ENCODE assay signal across 1 cellular context in genomic region chr1:65277605-65278343, GRCh38.
TF ChIP-seq lines count a peak whose summit lies in the region.

No MANE protein-coding gene starts in this region.

TF ChIP-seq in K562, 482 proteins besides CTCF, POLR2A, EP300 and RAD21 (continued from another document and continues in another):
- TF ChIP-seq ZBTB9 (CRISPR knock-in tag; IDR thresholded peaks at IDR 0.05) (no peak), HIVEP1 (CRISPR knock-in tag; IDR thresholded peaks at IDR 0.05) (no peak), ZNF408 (CRISPR knock-in tag; IDR thresholded peaks at IDR 0.05; ENCODE audit: low read depth) (no peak), NKRF (IDR thresholded peaks at IDR 0.05; ENCODE audit: borderline replicate concordance) (0 out of 2 replicates have a peak, but pooled peaks have one; percentile 27), TCFL5 (CRISPR knock-in tag; conservative IDR thresholded peaks at IDR 0.05) (no peak), ESRRB (CRISPR knock-in tag; IDR thresholded peaks at IDR 0.05; ENCODE audit: borderline replicate concordance) (no peak), FOS (IDR thresholded peaks at IDR 0.05; ENCODE audit: extremely low read depth, insufficient read length) (no peak), PURB (CRISPR knock-in tag; IDR thresholded peaks at IDR 0.05; ENCODE audit: low read depth) (no peak), NR4A1 (CRISPR knock-in tag; IDR thresholded peaks at IDR 0.05) (no peak), NR4A1 (tag; IDR thresholded peaks at IDR 0.05) (0 out of 2 replicates have a peak, but pooled peaks have one; percentile 52), CBX3 (IDR thresholded peaks at IDR 0.05; ENCODE audit: borderline replicate concordance in 1 of 2, low read length in 2 of 2) (peak in 1 of 2 experiments; percentile 53; a peak in 1 of 3 replicates), EP400 (IDR thresholded peaks at IDR 0.05) (peak; percentile 43; the same call in 1 of the 2 replicates), ZNF589 (CRISPR knock-in tag; IDR thresholded peaks at IDR 0.05; ENCODE audit: low read depth) (no peak), RCOR1 (IDR thresholded peaks at IDR 0.05; ENCODE audit: borderline replicate concordance in 1 of 2, low read depth in 2 of 2, low read length in 2 of 2) (peak in 1 of 2 experiments; percentile 83; a peak in 3 of 4 replicates), SIRT6 (IDR thresholded peaks at IDR 0.05; ENCODE audit: low read depth, low read length) (no peak), SNRNP70 (optimal IDR thresholded peaks at IDR 0.05; ENCODE audit: low read depth, low read length) (no peak), RREB1 (CRISPR knock-in tag; IDR thresholded peaks at IDR 0.05) (0 out of 2 replicates have a peak, but pooled peaks have one; percentile 8), MYC (IDR thresholded peaks at IDR 0.05; ENCODE audit: low read depth, low read length) (peak; percentile 37; the same call in 1 of the 2 replicates), MYC (CRISPR knock-in tag; IDR thresholded peaks at IDR 0.05; ENCODE audit: borderline replicate concordance, low read depth) (no peak), NR2F6 (CRISPR knock-in tag; IDR thresholded peaks at IDR 0.05) (no peak), HDAC1 (IDR thresholded peaks at IDR 0.05) (peak in 1 of 2 experiments; percentile 63; a peak in 1 of 4 replicates), TFAP4 (CRISPR knock-in tag; IDR thresholded peaks at IDR 0.05; ENCODE audit: borderline replicate concordance) (no peak), UBTF (IDR thresholded peaks at IDR 0.05; ENCODE audit: borderline replicate concordance in 1 of 2, low read depth in 2 of 2, low read length in 2 of 2) (0 out of 4 replicates have a peak, but pooled peaks of 1 of the 2 experiments have one; percentile 67), TCF3 (CRISPR knock-in tag; IDR thresholded peaks at IDR 0.05) (peak; percentile 87), GATAD2A (IDR thresholded peaks at IDR 0.05) (peak; percentile 79), SREBF1 (IDR thresholded peaks at IDR 0.05; ENCODE audit: borderline replicate concordance, low read depth, low read length) (no peak), CBFA2T3 (IDR thresholded peaks at IDR 0.05) (peak; percentile 94), CUX1 (CRISPR knock-in tag; IDR thresholded peaks at IDR 0.05) (peak; percentile 47; the same call in 1 of the 2 replicates), NFE2L1 (tag; IDR thresholded peaks at IDR 0.05; ENCODE audit: borderline replicate concordance, low read depth) (no peak), ZNF224 (CRISPR knock-in tag; IDR thresholded peaks at IDR 0.05) (no peak), NCOA1 (IDR thresholded peaks at IDR 0.05; ENCODE audit: low read depth) (peak; percentile 35; the same call in 1 of the 2 replicates), SMARCC2 (IDR thresholded peaks at IDR 0.05; ENCODE audit: low read depth) (peak; percentile 59; the same call in 1 of the 2 replicates), BRCA1 (IDR thresholded peaks at IDR 0.05) (no peak), BRCA1 (CRISPR knock-in tag; IDR thresholded peaks at IDR 0.05) (no peak), ZBTB7A (IDR thresholded peaks at IDR 0.05; ENCODE audit: borderline replicate concordance, control insufficient read depth, low read depth, low read length) (peak; percentile 69), ZNF146 (CRISPR knock-in tag; IDR thresholded peaks at IDR 0.05; ENCODE audit: unreplicated experiment) (no peak), CGGBP1 (CRISPR knock-in tag; IDR thresholded peaks at IDR 0.05) (no peak), TARDBP (IDR thresholded peaks at IDR 0.05) (no peak), CREM (IDR thresholded peaks at IDR 0.05; ENCODE audit: low read depth) (peak; percentile 31; the same call in 1 of the 2 replicates), RBM17 (IDR thresholded peaks at IDR 0.05; ENCODE audit: borderline replicate concordance, low read depth, low read length) (no peak), HDAC3 (IDR thresholded peaks at IDR 0.05; ENCODE audit: borderline replicate concordance, partially characterized antibody) (peak; percentile 64), ADNP (tag; IDR thresholded peaks at IDR 0.05) (no peak), SMARCA4 (IDR thresholded peaks at IDR 0.05) (peak; percentile 91), CCNT2 (IDR thresholded peaks at IDR 0.05; ENCODE audit: borderline replicate concordance, extremely low read depth, insufficient read length, low read depth, low read length) (peak; percentile 27), TRIM24 (IDR thresholded peaks at IDR 0.05) (peak; percentile 43 to 51; a peak in 2 of 4 replicates), TEAD2 (tag; IDR thresholded peaks at IDR 0.05) (no peak), USF2 (CRISPR knock-in tag; IDR thresholded peaks at IDR 0.05) (no peak), HNRNPK (IDR thresholded peaks at IDR 0.05; ENCODE audit: low read depth, low read length, poor library complexity, severe bottlenecking) (no peak), ZBED1 (IDR thresholded peaks at IDR 0.05) (no peak)
